Comparison of ENCODE assay signal across 8 cellular contexts in the genomic region with DNA sequence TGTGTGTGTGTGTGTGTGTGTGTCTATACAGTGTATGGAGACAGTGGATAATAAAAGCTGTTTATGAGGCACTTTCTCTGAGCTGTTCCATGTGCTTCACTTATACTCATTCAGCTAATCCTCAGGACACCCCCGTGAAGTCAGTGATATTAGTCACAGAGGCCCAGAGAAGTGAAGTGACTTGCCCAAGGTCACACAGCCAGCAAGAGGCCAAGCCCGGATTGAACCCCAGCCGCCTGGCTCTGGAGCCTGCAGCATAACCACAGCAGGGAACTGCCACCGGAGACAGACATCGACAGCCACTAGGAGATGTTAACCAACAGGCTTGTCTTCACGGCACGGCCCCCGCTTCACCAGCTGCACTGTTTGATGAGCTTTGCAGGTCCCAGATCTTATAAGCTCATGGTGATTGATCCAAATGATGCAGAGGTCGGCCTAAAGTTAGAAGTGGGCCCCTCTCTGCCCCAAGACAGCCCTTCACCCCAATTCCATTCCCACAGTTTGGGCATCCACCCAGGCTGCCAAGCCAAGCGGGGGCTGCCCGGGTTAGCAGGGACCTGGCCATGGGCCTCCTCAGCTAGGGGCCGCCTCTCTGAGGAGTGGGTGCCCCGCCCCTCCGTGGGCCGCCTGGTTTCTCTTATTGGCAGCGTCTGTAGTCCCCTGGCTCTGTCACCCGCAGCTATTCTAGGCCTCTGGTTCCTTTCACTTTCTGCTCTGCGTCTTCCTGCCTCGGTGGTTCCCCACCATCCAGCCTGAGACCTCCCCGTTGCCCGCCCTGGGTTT. TPM values are rescaled to one million over a fixed set of nuclear protein-coding genes. Genes with fewer than 3 reads are reported as not detected.
DNase-seq lines count a peak whose midpoint lies in the region; ATAC-seq and TF ChIP-seq lines count a peak whose summit lies in the region.
"Had no signal": no experiment of that assay in that cellular context is flagged by ENCODE, and none has a peak within 500 bp of the region (broad histone marks: within the 10 kb centered on the region; RNA-seq: fewer than 3 reads in every experiment).

No MANE protein-coding gene starts in this region.

- peaks cover 60% of the 10 kb centered on the region for H3K4me1 Mint-ChIP-seq in activated CD8-positive, alpha-beta T cell treated with anti-CD3 and anti-CD28 coated beads for 36 hours (ENCODE audit: low read depth)

- peak overlapping the region in 3 of 10 donors; percentile 59 to 82 (median 63) for H3K27ac ChIP-seq in heart right ventricle

- ATAC-seq in GM19397 (IDR thresholded peaks at IDR 0.05; ENCODE audit: unreplicated experiment) = peak; percentile 84
- ATAC-seq in HG03460 (IDR thresholded peaks at IDR 0.05; ENCODE audit: unreplicated experiment) = peak; percentile 85
- peak; percentile 77 for ATAC-seq in activated CD8-positive, alpha-beta T cell treated with anti-CD3 and anti-CD28 coated beads for 36 hours
- peak in 7 of 8 donors; percentile 14 to 52 (median 44) for ATAC-seq in heart right ventricle

- intact Hi-C loops in activated CD8-positive, alpha-beta T cell treated with anti-CD3 and anti-CD28 coated beads for 36 hours (cut with micrococcal nuclease) = loop anchor here (1.0 to 2.0 kb wide), 2 partner anchors 8 to 64 kb away; no protein-coding TSS in a partner anchor
- intact Hi-C loops in heart right ventricle (cut with DNase I) = no loop called here

- H3K27me3 Mint-ChIP-seq in activated CD8-positive, alpha-beta T cell treated with anti-CD3 and anti-CD28 coated beads for 36 hours = no peaks in the 10 kb centered on the region

- H3K4me3 Mint-ChIP-seq in activated CD8-positive, alpha-beta T cell treated with anti-CD3 and anti-CD28 coated beads for 36 hours = peak overlapping the region; percentile 63

- no peaks in the 10 kb centered on the region for H3K9me3 ChIP-seq in heart right ventricle
- H3K9me3 ChIP-seq: body of pancreas had no signal

- CTCF ChIA-PET in activated CD8-positive, alpha-beta T cell treated with anti-CD3 and anti-CD28 coated beads for 36 hours (lab: Charles Lee) = interaction anchor here (0.9 to 3.5 kb wide), 16 partner anchors 8 to 277 kb away, joined by 3 to 21 read pairs (median 5); a partner anchor contains a TSS

- H3K27me3 ChIP-seq in heart right ventricle = no peaks in the 10 kb centered on the region
- H3K27me3 ChIP-seq: body of pancreas had no signal

- peak overlapping the region in 2 of 10 donors; percentile 19 to 26 for H3K4me3 ChIP-seq in heart right ventricle
- H3K4me3 ChIP-seq: body of pancreas had no signal

- no peaks in the 10 kb centered on the region for H3K36me3 ChIP-seq in heart right ventricle

- peak; percentile 96 for DNase-seq in activated CD8-positive, alpha-beta T cell treated with anti-CD3 and anti-CD28 coated beads for 36 hours
- DNase-seq in heart right ventricle (peak in 1 of 2 donors; percentile 44), NCI-H2227 treated with DMSO at 0.1 percent for 48 hours (lab: John Stamatoyannopoulos, UW) (no peak), NOMO-1 treated with DMSO at 0.1 percent for 48 hours (lab: John Stamatoyannopoulos, UW; ENCODE audit: unreplicated experiment) (no peak)
- peak; percentile 28 to 55 for DNase-seq in stimulated activated CD8-positive, alpha-beta memory T cell treated with anti-CD3 and anti-CD28 coated beads, Interleukin-4, amount 100 ng/mL, for 1 hour (ENCODE audit: low read depth in 2 of 2, low spot score in 1 of 2)

- 70 to 80% methylated on average over 21 of the region's 21 CpGs for WGBS in heart right ventricle, 2 donors

- peaks cover 4 to 31% (median 13%) of the 10 kb centered on the region in 9 donors for H3K4me1 ChIP-seq in heart right ventricle

- H3K27ac Mint-ChIP-seq in activated CD8-positive, alpha-beta T cell treated with anti-CD3 and anti-CD28 coated beads for 36 hours = peak overlapping the region; percentile 98

- H3K36me3 Mint-ChIP-seq in activated CD8-positive, alpha-beta T cell treated with anti-CD3 and anti-CD28 coated beads for 36 hours (ENCODE audit: low read depth) = no peaks in the 10 kb centered on the region

- TF ChIP-seq CTCF in activated CD8-positive, alpha-beta T cell treated with anti-CD3 and anti-CD28 coated beads for 36 hours (IDR thresholded peaks at IDR 0.05) = no peak
- no peak for TF ChIP-seq CTCF in heart right ventricle (IDR thresholded peaks at IDR 0.05)

- H3K9me3 Mint-ChIP-seq in activated CD8-positive, alpha-beta T cell treated with anti-CD3 and anti-CD28 coated beads for 36 hours = no peaks in the 10 kb centered on the region

- POLR2A ChIA-PET in activated CD8-positive, alpha-beta T cell treated with anti-CD3 and anti-CD28 coated beads for 36 hours (lab: Charles Lee) = interaction anchor here (0.5 to 6.3 kb wide), 37 partner anchors 9 to 261 kb away, joined by 3 to 146 read pairs (median 4); a partner anchor contains a TSS

RNA-seq across cellular contexts. Expression of a gene that starts 30.9 kb away (rescaled TPM):
- 10 to 100 TPM; 75.7 to 75.8 TPM for total RNA-seq in activated CD8-positive, alpha-beta T cell treated with anti-CD3 and anti-CD28 coated beads for 36 hours
- total RNA-seq in heart right ventricle = 10 to 100 TPM in 1 of 10 donors, 1 to 10 TPM in 7, under 1 TPM in 2; 0.60 to 12.2 (median 2.1) TPM
- 10 to 100 TPM in 1 of 2 donors, 1 to 10 TPM in 1; 5.8 to 10.8 TPM for polyA plus RNA-seq in heart right ventricle

RNA-seq across cellular contexts. Expression of a gene that starts 44.0 kb away (rescaled TPM):
- total RNA-seq in activated CD8-positive, alpha-beta T cell treated with anti-CD3 and anti-CD28 coated beads for 36 hours = not detected
- not detected for total RNA-seq in heart right ventricle
- polyA plus RNA-seq in heart right ventricle = not detected
- total RNA-seq: body of pancreas had no signal

RNA-seq across cellular contexts. Expression of a gene that starts 48.3 kb away (rescaled TPM):
- total RNA-seq in activated CD8-positive, alpha-beta T cell treated with anti-CD3 and anti-CD28 coated beads for 36 hours = not detected
- total RNA-seq in heart right ventricle = not detected
- not detected for polyA plus RNA-seq in heart right ventricle
- total RNA-seq: body of pancreas had no signal

RNA-seq across cellular contexts. Expression of a gene that starts 51.2 kb away (rescaled TPM):
- total RNA-seq in activated CD8-positive, alpha-beta T cell treated with anti-CD3 and anti-CD28 coated beads for 36 hours = not detected
- total RNA-seq in heart right ventricle = not detected
- polyA plus RNA-seq in heart right ventricle = not detected
- total RNA-seq: body of pancreas had no signal

RNA-seq across cellular contexts. Expression of a gene that starts 56.0 kb away (rescaled TPM):
- not detected for total RNA-seq in activated CD8-positive, alpha-beta T cell treated with anti-CD3 and anti-CD28 coated beads for 36 hours
- total RNA-seq in heart right ventricle = not detected
- not detected for polyA plus RNA-seq in heart right ventricle
- total RNA-seq: body of pancreas had no signal

Comparison
In these comparisons a context has a peak if more than half of its experiments do, and no peak if none do; other contexts are left out.
1. DNase-seq: peak in activated CD8-positive, alpha-beta T cell treated with anti-CD3 and anti-CD28 coated beads for 36 hours (single experiment) and stimulated activated CD8-positive, alpha-beta memory T cell treated with anti-CD3 and anti-CD28 coated beads, Interleukin-4, amount 100 ng/mL, for 1 hour (2 of 2); none in NCI-H2227 treated with DMSO at 0.1 percent for 48 hours (single experiment) and NOMO-1 treated with DMSO at 0.1 percent for 48 hours (single experiment).
2. RNA of a gene that starts 30.9 kb away (total RNA-seq): 75.7 to 75.8 TPM in activated CD8-positive, alpha-beta T cell treated with anti-CD3 and anti-CD28 coated beads for 36 hours; 0.60 to 12.2 TPM in heart right ventricle; every median in the first group is over 4 times any median in the second.
3. Peak in every context shown above with its lines, with median percentiles within 50 percentile points of each other: ATAC-seq.